ENCODE assay signal across 27 cellular contexts in the genomic region with DNA sequence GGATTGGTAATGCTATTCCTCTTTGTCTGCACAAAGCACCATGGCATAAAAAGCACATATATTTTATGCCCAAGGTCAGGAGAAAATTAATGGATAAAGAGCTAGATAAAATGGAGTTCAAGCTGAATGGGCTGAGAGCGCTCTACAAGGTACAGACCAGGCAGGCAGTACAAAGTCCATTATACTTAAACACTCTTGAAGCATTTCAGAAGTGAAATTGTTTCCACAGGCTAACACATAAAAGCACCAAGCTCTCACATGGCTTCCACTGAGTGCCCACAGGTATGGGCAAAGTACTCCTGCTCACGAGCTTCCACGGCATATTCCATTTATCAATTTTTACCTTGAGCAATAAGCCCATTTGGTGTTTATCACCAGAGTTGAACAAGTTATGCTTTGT.
DNase-seq lines count a peak whose midpoint lies in the region; ATAC-seq, FAIRE-seq and TF ChIP-seq lines count a peak whose summit lies in the region.
"Had no signal": no experiment of that assay in that cellular context is flagged by ENCODE, and none has a peak within 500 bp of the region (broad histone marks: within the 10 kb centered on the region; RNA-seq: fewer than 3 reads in every experiment).

No MANE protein-coding gene starts in this region.

- no peaks in the 10 kb centered on the region for H3K36me3 ChIP-seq in mucosa of descending colon (ENCODE audit: low read depth)
- H3K36me3 ChIP-seq in small intestine (ENCODE audit: control insufficient read depth in 2 of 2, insufficient read depth in 2 of 2, low read length in 2 of 2), result no peaks in the 10 kb centered on the region
- no peaks in the 10 kb centered on the region for H3K36me3 ChIP-seq in HAP-1 (replicated peaks)
- H3K36me3 ChIP-seq in gastroesophageal sphincter, result no peaks in the 10 kb centered on the region
- H3K36me3 ChIP-seq: BLaER1 treated with 17β-estradiol and CSF1 and Interleukin-3, amounts not matched to agents 10 nM and 100 nM; SJCRH30 had no signal

- peaks cover 5% of the 10 kb centered on the region for H3K9me3 Mint-ChIP-seq in natural killer cell treated with Interleukin-12 subunit alpha and Interleukin-12 subunit beta and Interleukin-15 and Interleukin-18, amount 100 ng/mL, for 72 hours
- H3K9me3 Mint-ChIP-seq: CD4-positive, alpha-beta T cell had no signal

- H3K36me3 Mint-ChIP-seq in natural killer cell treated with Interleukin-12 subunit alpha and Interleukin-12 subunit beta and Interleukin-15 and Interleukin-18, amount 100 ng/mL, for 72 hours, result no peaks in the 10 kb centered on the region

- H3K27me3 Mint-ChIP-seq in natural killer cell treated with Interleukin-12 subunit alpha and Interleukin-12 subunit beta and Interleukin-15 and Interleukin-18, amount 100 ng/mL, for 72 hours, result peaks cover 0 to 4% of the 10 kb centered on the region in 2 donors
- H3K27me3 Mint-ChIP-seq: CD4-positive, alpha-beta T cell had no signal

- H3K4me3 ChIP-seq in mucosa of descending colon (no peak overlapping the region), small intestine (ENCODE audit: low read depth in 1 of 2, low read length in 2 of 2) (no peak overlapping the region), HAP-1 (no peak overlapping the region), gastroesophageal sphincter (no peak overlapping the region)
- H3K4me3 ChIP-seq: BLaER1 treated with 17β-estradiol and CSF1 and Interleukin-3, amounts not matched to agents 10 nM and 100 nM; SJCRH30 had no signal

- no peak for FAIRE-seq in small intestine (lab: Jason Lieb, UNC)
- FAIRE-seq: A204.1, D721Med, GM19239, H1 had no signal

- in situ Hi-C loops in HAP-1 (cut with MboI; ENCODE audit: low sequenced_read_pairs), result no loop called here

- H3K9me3 ChIP-seq in mucosa of descending colon, result no peaks in the 10 kb centered on the region
- no peaks in the 10 kb centered on the region for H3K9me3 ChIP-seq in small intestine (ENCODE audit: control insufficient read depth, low read depth)
- no peaks in the 10 kb centered on the region for H3K9me3 ChIP-seq in HAP-1
- no peaks in the 10 kb centered on the region for H3K9me3 ChIP-seq in gastroesophageal sphincter
- H3K9me3 ChIP-seq: BLaER1 treated with 17β-estradiol and CSF1 and Interleukin-3, amounts not matched to agents 10 nM and 100 nM; SJCRH30 had no signal

- no peak for TF ChIP-seq POLR2A in gastroesophageal sphincter (IDR thresholded peaks at IDR 0.05)

- peaks cover 0 to 2% of the 10 kb centered on the region in 2 donors for H3K4me1 Mint-ChIP-seq in natural killer cell treated with Interleukin-12 subunit alpha and Interleukin-12 subunit beta and Interleukin-15 and Interleukin-18, amount 100 ng/mL, for 72 hours (ENCODE audit: low read depth in 2 of 2)

- TF ChIP-seq CTCF in mucosa of descending colon (IDR thresholded peaks at IDR 0.05) (no peak), gastroesophageal sphincter (IDR thresholded peaks at IDR 0.05) (no peak)

- WGBS in small intestine, 3 donors, result 15 to 58% (median 33%) methylated on average over 3 of the region's 3 CpGs
- 88 to 94% methylated on average over 2 to 3 of the region's 3 CpGs for WGBS in gastroesophageal sphincter (ENCODE audit: low coverage in 1 of 2), 2 donors

- TF ChIP-seq EP300 in gastroesophageal sphincter (IDR thresholded peaks at IDR 0.05), result no peak

- H3K27ac ChIP-seq in small intestine (ENCODE audit: low read depth in 1 of 2, low read length in 1 of 2) (no peak overlapping the region), gastroesophageal sphincter (no peak overlapping the region)
- H3K27ac ChIP-seq: BLaER1 treated with 17β-estradiol and CSF1 and Interleukin-3, amounts not matched to agents 10 nM and 100 nM; SJCRH30 had no signal

- H3K27me3 ChIP-seq in small intestine (ENCODE audit: control insufficient read depth in 2 of 2, insufficient read depth in 2 of 2, low read length in 2 of 2), result no peaks in the 10 kb centered on the region
- H3K27me3 ChIP-seq in HAP-1 (ENCODE audit: low read depth), result no peaks in the 10 kb centered on the region
- no peaks in the 10 kb centered on the region for H3K27me3 ChIP-seq in gastroesophageal sphincter
- H3K27me3 ChIP-seq: BLaER1 treated with 17β-estradiol and CSF1 and Interleukin-3, amounts not matched to agents 10 nM and 100 nM; SJCRH30 had no signal

- peak; percentile 43 for DNase-seq in NCI-H748 (lab: John Stamatoyannopoulos, UW; ENCODE audit: unreplicated experiment)
- no peak for DNase-seq in NCI-H748 treated with DMSO at 0.1 percent for 48 hours (lab: John Stamatoyannopoulos, UW)
- DNase-seq in NCI-H2227 (lab: John Stamatoyannopoulos, UW; ENCODE audit: unreplicated experiment), result peak; percentile 90
- no peak for DNase-seq in mucosa of descending colon
- peak; percentile 53 for DNase-seq in small intestine
- DNase-seq in HAP-1 (ENCODE audit: low spot score in 2 of 2), result no peak
- DNase-seq in natural killer cell treated with Interleukin-12 subunit alpha and Interleukin-12 subunit beta and Interleukin-15 and Interleukin-18, amount 100 ng/mL, for 72 hours (ENCODE audit: low spot score), result no peak
- DNase-seq: AML-193; CD4-positive, alpha-beta T cell; Karpas-422; NCI-H1092; NCI-H1417 treated with DMSO at 0.1 percent for 48 hours; NCI-H1930; NCI-H2107; NCI-H226; NCI-H510A; NCI-H774; PC-3 had no signal

- no peak overlapping the region for H3K4me3 Mint-ChIP-seq in natural killer cell treated with Interleukin-12 subunit alpha and Interleukin-12 subunit beta and Interleukin-15 and Interleukin-18, amount 100 ng/mL, for 72 hours
- H3K4me3 Mint-ChIP-seq: CD4-positive, alpha-beta T cell had no signal

- no peak overlapping the region for H3K27ac Mint-ChIP-seq in natural killer cell treated with Interleukin-12 subunit alpha and Interleukin-12 subunit beta and Interleukin-15 and Interleukin-18, amount 100 ng/mL, for 72 hours
- H3K27ac Mint-ChIP-seq: CD4-positive, alpha-beta T cell had no signal

- intact Hi-C loops in mucosa of descending colon (cut with DNase I, micrococcal nuclease), result no loop called here

- H3K4me1 ChIP-seq in mucosa of descending colon (ENCODE audit: low read depth), result peaks cover 3% of the 10 kb centered on the region
- H3K4me1 ChIP-seq in small intestine (ENCODE audit: control insufficient read depth in 2 of 2, insufficient read depth in 1 of 2, low read depth in 1 of 2, low read length in 1 of 2), result no peaks in the 10 kb centered on the region
- peaks cover 8% of the 10 kb centered on the region; the same call in 1 of the 2 replicates for H3K4me1 ChIP-seq in HAP-1
- no peaks in the 10 kb centered on the region for H3K4me1 ChIP-seq in gastroesophageal sphincter
- H3K4me1 ChIP-seq: BLaER1 treated with 17β-estradiol and CSF1 and Interleukin-3, amounts not matched to agents 10 nM and 100 nM had no signal

- peak; percentile 74 for ATAC-seq in mucosa of descending colon
- no peak for ATAC-seq in natural killer cell treated with Interleukin-12 subunit alpha and Interleukin-12 subunit beta and Interleukin-15 and Interleukin-18, amount 100 ng/mL, for 72 hours
- ATAC-seq in gastroesophageal sphincter, result no peak
- ATAC-seq: PC-3, Right ventricle myocardium inferior, SK-N-SH treated with all-trans-retinoic acid at 6 μM for 48 hours had no signal

Comparison
In these comparisons a context has a peak if more than half of its experiments do, and no peak if none do; other contexts are left out.
1. DNase-seq: peak in NCI-H748 (single experiment), NCI-H2227 (single experiment) and small intestine (single experiment); none in NCI-H748 treated with DMSO at 0.1 percent for 48 hours (single experiment), mucosa of descending colon (0 of 3), HAP-1 (0 of 2) and natural killer cell treated with Interleukin-12 subunit alpha and Interleukin-12 subunit beta and Interleukin-15 and Interleukin-18, amount 100 ng/mL, for 72 hours (single experiment).